ENCODE assay signal across 8 cellular contexts in the genomic region with DNA sequence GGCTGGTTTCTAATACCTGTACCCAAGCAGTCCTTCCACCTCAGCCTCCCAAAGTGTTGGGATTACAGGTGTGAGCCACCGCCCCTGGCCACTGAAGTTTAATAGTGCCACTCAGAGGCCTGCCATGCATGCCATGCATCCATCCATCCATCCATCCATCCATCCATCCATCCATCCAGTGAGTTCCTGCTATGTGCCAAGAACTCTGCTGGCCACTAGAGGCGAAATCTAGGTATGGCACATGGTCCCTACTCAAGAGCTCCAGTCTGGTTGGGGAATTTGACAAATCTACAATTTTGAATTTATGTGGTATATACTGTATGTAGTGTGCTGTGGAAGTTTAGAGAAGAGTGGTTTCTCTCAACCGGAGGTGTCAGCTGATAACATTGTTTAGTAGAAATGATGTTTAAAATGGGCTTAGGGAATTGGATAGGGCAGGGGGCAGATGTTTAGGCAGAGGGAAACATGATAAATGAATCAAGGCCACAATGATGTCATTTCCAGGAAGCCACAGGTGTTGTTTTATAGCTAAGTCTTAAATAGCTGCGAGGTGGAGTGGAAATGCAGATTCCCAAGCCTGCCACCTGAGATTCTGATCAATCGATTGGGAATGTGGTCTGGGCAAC.
DNase-seq lines count a peak whose midpoint lies in the region; ATAC-seq and TF ChIP-seq lines count a peak whose summit lies in the region.

No MANE protein-coding gene starts in this region.

- H3K4me1 ChIP-seq in Peyer's patch: peaks cover 0 to 10% (median 0%) of the 10 kb centered on the region in 4 donors

- H3K27ac ChIP-seq in 22Rv1 (no peak overlapping the region), Peyer's patch (no peak overlapping the region)

- DNase-seq in GM10266 (ENCODE audit: extremely low spot score): peak; percentile 25
- DNase-seq in Peyer's patch: peak in 1 of 3 donors; percentile 58
- peak in 1 of 2 donors; percentile 43 for DNase-seq in foreskin fibroblast
- DNase-seq in central memory CD4-positive, alpha-beta T cell: no peak
- DNase-seq in NCI-H524 treated with DMSO at 0.1 percent for 48 hours (lab: John Stamatoyannopoulos, UW): no peak

- no peak for TF ChIP-seq POLR2A in Peyer's patch (IDR thresholded peaks at IDR 0.05)

- no peaks in the 10 kb centered on the region for H3K36me3 ChIP-seq in Peyer's patch

- H3K9me3 ChIP-seq in Peyer's patch: no peaks in the 10 kb centered on the region

- H3K27me3 ChIP-seq in Peyer's patch: no peaks in the 10 kb centered on the region

- peak; percentile 88 for TF ChIP-seq CTCF in 22Rv1 (IDR thresholded peaks at IDR 0.05)
- TF ChIP-seq CTCF in GM10266 (IDR thresholded peaks at IDR 0.05; ENCODE audit: control insufficient read depth, insufficient read depth, low read depth, missing control alignments): peak; percentile 56
- TF ChIP-seq CTCF in Peyer's patch (IDR thresholded peaks at IDR 0.05): peak in 4 of 6 experiments; percentile 31 to 62 (median 58)
- TF ChIP-seq CTCF in foreskin fibroblast (IDR thresholded peaks at IDR 0.05; ENCODE audit: low read depth, low read length): peak; percentile 37

- no peak for ATAC-seq in GM19397 (IDR thresholded peaks at IDR 0.05; ENCODE audit: unreplicated experiment)
- ATAC-seq in GM21737 (IDR thresholded peaks at IDR 0.05; ENCODE audit: unreplicated experiment): no peak

- H3K4me3 ChIP-seq in Peyer's patch: no peak overlapping the region
- H3K4me3 ChIP-seq in foreskin fibroblast (ENCODE audit: low read depth in 1 of 2, low read length in 2 of 2): no peak overlapping the region

Comparison
In these comparisons a context has a peak if more than half of its experiments do, and no peak if none do; other contexts are left out.
1. CTCF ChIP-seq: peak in every context shown above with its lines; median percentile 88 in 22Rv1; 58 in Peyer's patch; 56 in GM10266; 37 in foreskin fibroblast.